ENCODE assay signal across 1 cellular context in genomic region chr20:33552519-33552918, GRCh38.
TF ChIP-seq lines count a peak whose summit lies in the region.

No MANE protein-coding gene starts in this region.

TF ChIP-seq in SK-N-SH, 30 proteins besides CTCF, POLR2A, EP300 and RAD21 (continued from another document):
- no peak for TF ChIP-seq MAX (IDR thresholded peaks at IDR 0.05; ENCODE audit: low read depth)
- no peak for TF ChIP-seq TEAD4 (IDR thresholded peaks at IDR 0.05; ENCODE audit: borderline replicate concordance, insufficient read depth)
- no peak for TF ChIP-seq RFX5 (IDR thresholded peaks at IDR 0.05; ENCODE audit: low read length)
- TF ChIP-seq GATA2 (CRISPR knock-in tag; IDR thresholded peaks at IDR 0.05), result no peak
